ENCODE assay signal across 29 cellular contexts in the genomic region with DNA sequence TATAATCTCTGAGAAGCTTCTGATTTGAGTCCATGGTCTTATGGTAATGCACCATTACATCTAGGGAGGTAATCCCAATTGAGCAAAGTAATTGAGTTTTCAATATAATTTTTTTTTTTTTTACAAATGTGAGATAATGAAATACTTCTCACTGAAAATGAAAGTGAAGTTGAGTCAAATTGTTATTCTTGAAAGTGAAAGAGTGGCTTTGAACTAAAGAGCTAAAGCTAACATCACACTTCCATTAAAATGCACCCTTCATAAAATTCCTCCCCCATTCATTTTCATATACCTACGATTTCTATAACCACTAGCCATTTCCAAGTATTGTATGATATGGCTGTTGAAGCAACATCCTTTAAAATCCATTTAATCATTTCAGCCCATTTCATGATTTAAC.
"Had no signal": no experiment of that assay in that cellular context is flagged by ENCODE, and none has a peak within 500 bp of the region (broad histone marks: within the 10 kb centered on the region; RNA-seq: fewer than 3 reads in every experiment).

No MANE protein-coding gene starts in this region.

- H3K4me2 ChIP-seq: hepatocyte had no signal

- H3K79me2 ChIP-seq: hepatocyte, parathyroid adenoma had no signal

- H3K27ac ChIP-seq: gastroesophageal sphincter, hepatocyte, parathyroid adenoma, psoas muscle, sigmoid colon, thoracic aorta had no signal

- DNase-seq: activated CD4-positive, alpha-beta memory T cell treated with anti-CD3 and anti-CD28 coated beads, Interleukin-2, amount 10 ng/mL, durations not matched to agents 7 days and 5 days; activated CD4-positive, alpha-beta T cell treated with anti-CD3 and anti-CD28 coated beads for 1 hour; activated CD4-positive, alpha-beta T cell treated with anti-CD3 and anti-CD28 coated beads, Interleukin-2, amount 10 ng/mL, durations not matched to agents 7 days and 5 days; activated CD8-positive, alpha-beta memory T cell treated with anti-CD3 and anti-CD28 coated beads, Interleukin-2, amount 50 U/mL, for 48 hours; activated gamma-delta T cell treated with Interleukin-2 at 50 U/mL for 16 hours; activated naive CD4-positive, alpha-beta T cell treated with anti-CD3 and anti-CD28 coated beads, Interleukin-2, amount 50 U/mL, for 16 hours; activated T-cell treated with anti-CD3 and anti-CD28 coated beads, Interleukin-2, amount 50 U/mL, for 24 hours; amniotic stem cell; cortex of kidney; effector memory CD8-positive, alpha-beta T cell; left colon; naive thymus-derived CD4-positive, alpha-beta T cell; occipital lobe; psoas muscle; sigmoid colon; small intestine; stimulated activated CD4-positive, alpha-beta T cell treated with anti-CD3 and anti-CD28 coated beads, Interleukin-4, amount 100 ng/mL, for 24 hours; trophoblast cell had no signal

- H2AFZ ChIP-seq: hepatocyte, parathyroid adenoma had no signal

- FAIRE-seq: astrocyte, endothelial cell of umbilical vein, keratinocyte, small intestine, urothelium cell line had no signal

- ATAC-seq: activated T-helper 17 cell treated with anti-CD3 and anti-CD28 coated beads, Interleukin-2, amount 50 U/mL, for 72 hours; effector memory CD8-positive, alpha-beta T cell; gastroesophageal sphincter; left colon; naive thymus-derived CD4-positive, alpha-beta T cell; psoas muscle; stimulated activated effector memory CD8-positive, alpha-beta T cell treated with anti-CD3 and anti-CD28 coated beads, Interleukin-12 subunit alpha, Interleukin-12 subunit beta, amount 100 ng/mL, for 72 hours; WTC11 had no signal

- H3K9me3 ChIP-seq: gastroesophageal sphincter, psoas muscle, thoracic aorta had no signal

- H3K9ac ChIP-seq: parathyroid adenoma had no signal

- H3K4me1 ChIP-seq: gastroesophageal sphincter, parathyroid adenoma, psoas muscle, sigmoid colon had no signal

- H3K27me3 ChIP-seq: gastroesophageal sphincter, hepatocyte, sigmoid colon had no signal

- H3K36me3 ChIP-seq: gastroesophageal sphincter, sigmoid colon, thoracic aorta had no signal

- H3K4me3 ChIP-seq: gastroesophageal sphincter, hepatocyte, psoas muscle, sigmoid colon, thoracic aorta had no signal
